In genomic region chr4:66591968-66592367, GRCh38 we compare ENCODE assay signal across 13 cellular contexts.
DNase-seq lines count a peak whose midpoint lies in the region; ATAC-seq lines count a peak whose summit lies in the region.
"Had no signal": no experiment of that assay in that cellular context is flagged by ENCODE, and none has a peak within 500 bp of the region (broad histone marks: within the 10 kb centered on the region; RNA-seq: fewer than 3 reads in every experiment).

No MANE protein-coding gene starts in this region.

- peak overlapping the region; percentile 80 for H2AFZ ChIP-seq in neuron (ENCODE audit: low read depth, low read length)

- ATAC-seq in GM21423 (IDR thresholded peaks at IDR 0.05; ENCODE audit: unreplicated experiment) (peak; percentile 51), GM21619 (IDR thresholded peaks at IDR 0.05; ENCODE audit: unreplicated experiment) (no peak)
- ATAC-seq: A549, HepG2 had no signal

- no peak overlapping the region for H3K4me3 ChIP-seq in neuron (ENCODE audit: low read length)
- H3K4me3 ChIP-seq: A549 had no signal

- H3K36me3 ChIP-seq in neuron (ENCODE audit: insufficient read depth, low read length) = no peaks in the 10 kb centered on the region

- DNase-seq in OCI-M1 (lab: John Stamatoyannopoulos, UW) (peak; percentile 55), DMS153 (lab: John Stamatoyannopoulos, UW) (no peak), HuH-7 (ENCODE audit: low spot score) (no peak)
- DNase-seq: Caco-2; CD8-positive, alpha-beta memory T cell; DMS53; GOT3; H9 had no signal

- H3K9me3 ChIP-seq in neuron (ENCODE audit: low read length) = no peaks in the 10 kb centered on the region
- H3K9me3 ChIP-seq: A549, Caco-2 had no signal

- H3K27me3 ChIP-seq in neuron (ENCODE audit: insufficient read depth, low read length) = no peaks in the 10 kb centered on the region

- peaks cover 18% of the 10 kb centered on the region for H3K4me1 ChIP-seq in neuron (ENCODE audit: insufficient read depth, low read length)
- H3K4me1 ChIP-seq: A549, Caco-2 had no signal
